Comparison of ENCODE assay signal across 1 cellular context in genomic region chr2:105518897-105519296, GRCh38.
TF ChIP-seq lines count a peak whose summit lies in the region.

No MANE protein-coding gene starts in this region.

TF ChIP-seq in WTC11, 78 proteins besides CTCF, POLR2A, EP300 and RAD21 (continued from another document):
- TF ChIP-seq ERG (CRISPR knock-in tag; IDR thresholded peaks at IDR 0.05): no peak
- no peak for TF ChIP-seq ZNF281 (CRISPR knock-in tag; IDR thresholded peaks at IDR 0.05)
- no peak for TF ChIP-seq JUN (CRISPR knock-in tag; IDR thresholded peaks at IDR 0.05)
- TF ChIP-seq NFYB (CRISPR knock-in tag; conservative IDR thresholded peaks at IDR 0.05; ENCODE audit: low read depth): no peak
